In the genomic region with DNA sequence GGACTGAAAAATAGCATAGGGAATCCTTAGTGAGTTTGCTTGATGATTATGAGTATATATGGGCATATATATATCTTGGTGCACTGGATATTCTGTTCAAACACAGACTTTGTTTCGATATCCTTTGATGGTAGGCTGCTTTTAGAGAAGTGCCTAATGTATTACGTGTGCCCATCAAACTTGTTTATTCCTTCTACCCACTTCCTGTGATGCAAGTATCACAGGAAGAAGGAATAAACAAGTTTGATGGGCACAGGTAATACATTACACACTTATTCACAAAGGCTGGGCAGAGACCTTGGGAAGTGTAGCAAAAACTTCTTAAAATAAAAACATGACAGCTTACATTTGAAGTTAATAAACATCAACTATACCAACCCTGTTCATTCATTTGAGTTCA, we compare ENCODE assay signal across 10 cellular contexts.
"Had no signal": no experiment of that assay in that cellular context is flagged by ENCODE, and none has a peak within 500 bp of the region (broad histone marks: within the 10 kb centered on the region; RNA-seq: fewer than 3 reads in every experiment).

No MANE protein-coding gene starts in this region.

- FAIRE-seq: H1, HTR-8/SVneo, K562 had no signal

- H3K4me2 ChIP-seq: GM23338 had no signal

- ATAC-seq: GM23338, HCT116, K562 had no signal

- DNase-seq: H7, HFFc6, IMR-90, KG1 had no signal

- H3K9me3 ChIP-seq: HAP-1 had no signal

- H3K4me3 ChIP-seq: GM23338, HAP-1, K562 had no signal

- H3K4me1 ChIP-seq: HAP-1 had no signal

- H2AFZ ChIP-seq: GM23338 had no signal

- H3K36me3 ChIP-seq: HAP-1 had no signal
